In genomic region chr18:77133051-77133919, GRCh38 we compare ENCODE assay signal across 8 cellular contexts. TPM values are rescaled to one million over a fixed set of nuclear protein-coding genes. Genes with fewer than 3 reads are reported as not detected.
DNase-seq lines count a peak whose midpoint lies in the region; ATAC-seq and TF ChIP-seq lines count a peak whose summit lies in the region.

No MANE protein-coding gene starts in this region.

- TSS peak; percentile 19 for BruUV-seq in PC-3 (replicated peaks; lab: Mats Ljungman, UMichigan)

- DNase-seq in PC-3: peak; percentile 45
- peak; percentile 30 for DNase-seq in nephron progenitor cell
- DNase-seq in COR-L47 (lab: John Stamatoyannopoulos, UW): no peak
- no peak for DNase-seq in NAMALWA (ENCODE audit: low spot score)

- CTCF ChIA-PET in PC-3 (lab: Charles Lee): interaction anchor here (0.6 to 1.2 kb wide), 3 partner anchors 10 to 78 kb away, joined by 3 to 7 read pairs (median 6); no protein-coding TSS in a partner anchor

- peaks cover 41% of the 10 kb centered on the region for H3K79me2 ChIP-seq in PC-3 (ENCODE audit: low read length)

- H3K9me3 ChIP-seq in PC-3 (ENCODE audit: low read length) (no peaks in the 10 kb centered on the region), esophagus (ENCODE audit: control insufficient read depth in 2 of 2, insufficient read depth in 1 of 2, low read depth in 1 of 2, low read length in 1 of 2) (no peaks in the 10 kb centered on the region)

- TF ChIP-seq CTCF in PC-3 (conservative IDR thresholded peaks at IDR 0.05; ENCODE audit: low read depth, low read length) (no peak), nephron progenitor cell (IDR thresholded peaks at IDR 0.05) (no peak)

- H3K4me1 ChIP-seq in PC-3 (ENCODE audit: insufficient read depth, low read length): peaks cover 35% of the 10 kb centered on the region
- peaks cover 3 to 6% of the 10 kb centered on the region in 2 donors for H3K4me1 ChIP-seq in esophagus (ENCODE audit: control insufficient read depth in 2 of 2, insufficient read depth in 2 of 2, low read length in 1 of 2)

- peaks cover 16% of the 10 kb centered on the region for H4K20me1 ChIP-seq in PC-3 (ENCODE audit: low read length)

- peak overlapping the region; percentile 99 for H3K4me2 ChIP-seq in PC-3 (ENCODE audit: low read length)

- WGBS in esophagus, 2 donors: 38 to 45% methylated on average over 47 of the region's 47 CpGs

- H3K27ac Mint-ChIP-seq in nephron progenitor cell: no peak overlapping the region

- H3K27me3 ChIP-seq in PC-3 (ENCODE audit: low read length) (no peaks in the 10 kb centered on the region), esophagus (ENCODE audit: control insufficient read depth in 1 of 2, insufficient read depth in 2 of 2, low read length in 2 of 2) (no peaks in the 10 kb centered on the region)

- peaks cover 23% of the 10 kb centered on the region for H3K4me1 Mint-ChIP-seq in nephron progenitor cell

- H3K36me3 Mint-ChIP-seq in nephron progenitor cell (ENCODE audit: low read depth): no peaks in the 10 kb centered on the region

- peak overlapping the region; percentile 75 for H3K4me3 Mint-ChIP-seq in nephron progenitor cell

- ATAC-seq in GM21381 (IDR thresholded peaks at IDR 0.05; ENCODE audit: unreplicated experiment) (peak; percentile 1), PC-3 (peak; percentile 39), HG03378 (IDR thresholded peaks at IDR 0.05; ENCODE audit: unreplicated experiment) (no peak), HG02763 (IDR thresholded peaks at IDR 0.05; ENCODE audit: unreplicated experiment) (no peak)

- H3K27ac ChIP-seq in PC-3 (ENCODE audit: low read length): peak overlapping the region; percentile 65
- peak overlapping the region; percentile 84 to 92 for H3K27ac ChIP-seq in esophagus (ENCODE audit: low read depth in 2 of 2, low read length in 1 of 2)

- H3K36me3 ChIP-seq in PC-3 (ENCODE audit: low read depth, low read length): peaks cover 10% of the 10 kb centered on the region; the same call in 1 of the 2 replicates
- no peaks in the 10 kb centered on the region for H3K36me3 ChIP-seq in esophagus (ENCODE audit: control insufficient read depth in 2 of 2, insufficient read depth in 2 of 2, low read length in 1 of 2)

- peak overlapping the region; percentile 98 for H3K4me3 ChIP-seq in PC-3 (ENCODE audit: low read length)
- peak overlapping the region; percentile 72 to 98 for H3K4me3 ChIP-seq in esophagus (ENCODE audit: low read depth in 1 of 2, low read length in 2 of 2)

- peaks cover 4% of the 10 kb centered on the region for H3K9me3 Mint-ChIP-seq in nephron progenitor cell

- peak overlapping the region; percentile 100 for H3K9ac ChIP-seq in PC-3 (ENCODE audit: low read length)

- peaks cover 75% of the 10 kb centered on the region for H3K27me3 Mint-ChIP-seq in nephron progenitor cell (ENCODE audit: low read depth, poor library complexity)

- H2AFZ ChIP-seq in PC-3 (ENCODE audit: low read length): peak overlapping the region; percentile 97

- no peaks in the 10 kb centered on the region for H3K9me2 ChIP-seq in PC-3 (replicated peaks; ENCODE audit: low read length)

- intact Hi-C loops in PC-3 (cut with micrococcal nuclease): loop anchor here (2.0 kb wide), 1 partner anchor 76 kb away; no protein-coding TSS in a partner anchor

- H3F3A ChIP-seq in PC-3 (ENCODE audit: low read length, unreplicated experiment): no peaks in the 10 kb centered on the region

- POLR2A ChIA-PET in PC-3 (lab: Charles Lee; ENCODE audit: unreplicated experiment): interaction anchor here (0.6 to 1.2 kb wide), 5 partner anchors 32 to 86 kb away, joined by 3 to 10 read pairs (median 4); no protein-coding TSS in a partner anchor

RNA-seq across cellular contexts. Expression of gene MBP, which starts 0.7 kb away (rescaled TPM):
- total RNA-seq in PC-3 (2014; rRNA removed): 34.2 and 47.4 TPM in 2 replicates
- 10 to 100 TPM in 1 of 2 donors, 1 to 10 TPM in 1; 9.7 to 10.8 TPM for polyA plus RNA-seq in esophagus

Comparison
In these comparisons a context has a peak if more than half of its experiments do, and no peak if none do; other contexts are left out.
1. ATAC-seq: peak in GM21381 (single experiment) and PC-3 (single experiment); none in HG03378 (single experiment) and HG02763 (single experiment).
2. DNase-seq: peak in PC-3 (single experiment) and nephron progenitor cell (single experiment); none in COR-L47 (single experiment) and NAMALWA (single experiment).